In genomic region chr16:66322174-66322573, GRCh38 we compare ENCODE assay signal across 18 cellular contexts. TPM values are rescaled to one million over a fixed set of nuclear protein-coding genes. Genes with fewer than 3 reads are reported as not detected.
A peak's percentile ranks its signal among the peaks of the same experiment; 100 is the strongest.
DNase-seq lines count a peak whose midpoint lies in the region; ATAC-seq and TF ChIP-seq lines count a peak whose summit lies in the region.
"Had no signal": no experiment of that assay in that cellular context is flagged by ENCODE, and none has a peak within 500 bp of the region (broad histone marks: within the 10 kb centered on the region; RNA-seq: fewer than 3 reads in every experiment).

No MANE protein-coding gene starts in this region.

- CTCF ChIA-PET in activated CD4-positive, alpha-beta memory T cell treated with anti-CD3 and anti-CD28 coated beads for 36 hours (lab: Charles Lee) = interaction anchor here (0.8 kb wide), 1 partner anchor 45 kb away, joined by 3 read pairs; no protein-coding TSS in a partner anchor

- ATAC-seq in GM18511 (IDR thresholded peaks at IDR 0.05; ENCODE audit: unreplicated experiment) (peak; percentile 90), GM19438 (IDR thresholded peaks at IDR 0.05; ENCODE audit: low read depth, unreplicated experiment) (peak; percentile 73), HG02938 (IDR thresholded peaks at IDR 0.05; ENCODE audit: unreplicated experiment) (peak; percentile 84), body of pancreas (no peak)
- ATAC-seq: foreskin keratinocyte, T-helper 17 cell had no signal

- no peaks in the 10 kb centered on the region for H3K4me1 Mint-ChIP-seq in activated CD4-positive, alpha-beta memory T cell treated with anti-CD3 and anti-CD28 coated beads for 36 hours (ENCODE audit: low read depth)
- H3K4me1 Mint-ChIP-seq: naive B cell had no signal

- no peak overlapping the region for H3K27ac ChIP-seq in body of pancreas
- H3K27ac ChIP-seq: epithelial cell of prostate, foreskin keratinocyte had no signal

- TF ChIP-seq POLR2A in NB4 (IDR thresholded peaks at IDR 0.05; ENCODE audit: extremely low read depth, insufficient read length) (no peak), body of pancreas (IDR thresholded peaks at IDR 0.05) (no peak)

- 51 to 52% methylated on average over 4 of the region's 4 CpGs for WGBS in body of pancreas, 2 donors

- H3K4me1 ChIP-seq in body of pancreas = peaks cover 9% of the 10 kb centered on the region
- H3K4me1 ChIP-seq: foreskin keratinocyte had no signal

- peaks cover under 1% of the 10 kb centered on the region for H3K27me3 Mint-ChIP-seq in activated CD4-positive, alpha-beta memory T cell treated with anti-CD3 and anti-CD28 coated beads for 36 hours

- H3K9me3 Mint-ChIP-seq in activated CD4-positive, alpha-beta memory T cell treated with anti-CD3 and anti-CD28 coated beads for 36 hours = no peaks in the 10 kb centered on the region
- H3K9me3 Mint-ChIP-seq: HFFc6, naive B cell had no signal

- H3K4me3 ChIP-seq in NB4 (ENCODE audit: low read depth, low read length) = no peak overlapping the region
- no peak overlapping the region for H3K4me3 ChIP-seq in body of pancreas

- no peak overlapping the region for H3K27ac Mint-ChIP-seq in activated CD4-positive, alpha-beta memory T cell treated with anti-CD3 and anti-CD28 coated beads for 36 hours
- H3K27ac Mint-ChIP-seq: HFFc6, T-helper 17 cell had no signal

- H3K36me3 Mint-ChIP-seq in activated CD4-positive, alpha-beta memory T cell treated with anti-CD3 and anti-CD28 coated beads for 36 hours = no peaks in the 10 kb centered on the region
- H3K36me3 Mint-ChIP-seq: naive B cell had no signal

- POLR2A ChIA-PET in activated CD4-positive, alpha-beta memory T cell treated with anti-CD3 and anti-CD28 coated beads for 36 hours (lab: Charles Lee) = no interaction called here

- H3K36me3 ChIP-seq in body of pancreas (replicated peaks in 1 of 2; ENCODE audit: insufficient read depth in 1 of 2, low read depth in 2 of 2) = no peaks in the 10 kb centered on the region

- no peaks in the 10 kb centered on the region for H3K9me3 ChIP-seq in body of pancreas

- intact Hi-C loops in body of pancreas (cut with DNase I) = no loop called here
- intact Hi-C loops in activated CD4-positive, alpha-beta memory T cell treated with anti-CD3 and anti-CD28 coated beads for 36 hours (cut with micrococcal nuclease) = no loop called here

- H3K4me3 Mint-ChIP-seq in activated CD4-positive, alpha-beta memory T cell treated with anti-CD3 and anti-CD28 coated beads for 36 hours = no peak overlapping the region
- H3K4me3 Mint-ChIP-seq: HFFc6, naive B cell had no signal

- TF ChIP-seq CTCF in NB4 (IDR thresholded peaks at IDR 0.05; ENCODE audit: low read depth, low read length) (no peak), body of pancreas (IDR thresholded peaks at IDR 0.05) (no peak)

- DNase-seq in NB4 (ENCODE audit: low read depth) = peak; percentile 16
- no peak for DNase-seq in HUDEP-2 (lab: John Stamatoyannopoulos, UW; ENCODE audit: unreplicated experiment in 76 of 76)
- no peak for DNase-seq in body of pancreas
- DNase-seq in activated CD4-positive, alpha-beta memory T cell treated with anti-CD3 and anti-CD28 coated beads for 36 hours = no peak
- DNase-seq in SW 1271 (lab: John Stamatoyannopoulos, UW) = no peak
- DNase-seq: activated CD4-positive, alpha-beta T cell treated with anti-CD3 and anti-CD28 coated beads, Interleukin-2, amount 50 U/mL, for 4 hours; amniotic stem cell; central memory CD4-positive, alpha-beta T cell; foreskin keratinocyte; HFFc6; mesenchymal stem cell; naive B cell; SIG-M5; T-helper 17 cell had no signal

- no peaks in the 10 kb centered on the region for H3K27me3 ChIP-seq in body of pancreas

RNA-seq across cellular contexts. Expression of gene CDH5, which starts 44.3 kb away (rescaled TPM):
- 10 to 100 TPM; 10.4 to 15.8 TPM for total RNA-seq in body of pancreas
- total RNA-seq in activated CD4-positive, alpha-beta memory T cell treated with anti-CD3 and anti-CD28 coated beads for 36 hours = not detected
- total RNA-seq: HFFc6, T-helper 17 cell had no signal

Comparison
In these comparisons a context has a peak if more than half of its experiments do, and no peak if none do; other contexts are left out.
1. RNA of gene CDH5, which starts 44.3 kb away (total RNA-seq): 10.4 to 15.8 TPM in body of pancreas; not detected in activated CD4-positive, alpha-beta memory T cell treated with anti-CD3 and anti-CD28 coated beads for 36 hours; every median in the first group is over 10 times any median in the second.